Comparison of ENCODE assay signal across 22 cellular contexts in the genomic region with DNA sequence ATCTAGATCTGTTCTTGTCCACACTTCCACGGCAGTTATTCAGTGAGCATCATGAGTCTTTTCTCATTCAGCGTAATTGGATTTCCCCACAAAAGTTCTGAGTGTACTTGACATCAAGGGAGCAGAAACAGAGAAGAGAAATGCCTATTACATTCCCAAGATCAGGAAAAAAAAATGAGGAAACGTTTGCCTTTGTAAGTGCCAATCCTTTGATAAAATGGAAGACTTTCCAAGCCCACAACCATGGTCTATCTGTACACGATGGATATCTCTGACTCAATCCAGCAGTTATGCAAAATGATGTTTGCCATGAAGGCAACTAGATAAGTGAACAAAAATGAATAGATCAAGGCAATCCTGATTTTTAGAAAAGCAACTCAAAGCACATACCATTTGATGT.
"Had no signal": no experiment of that assay in that cellular context is flagged by ENCODE, and none has a peak within 500 bp of the region (broad histone marks: within the 10 kb centered on the region; RNA-seq: fewer than 3 reads in every experiment).

No MANE protein-coding gene starts in this region.

- H3K4me1 ChIP-seq: body of pancreas, parathyroid adenoma, tibial artery had no signal

- H3K9me3 Mint-ChIP-seq: activated CD8-positive, alpha-beta T cell treated with anti-CD3 and anti-CD28 coated beads for 36 hours; activated naive CD8-positive, alpha-beta T cell treated with anti-CD3 and anti-CD28 coated beads, Interleukin-2, amount 10 ng/mL, durations not matched to agents 7 days and 5 days; dendritic cell treated with granulocyte-macrophage colony-stimulating factor and Interleukin-4, amounts not matched to agents 40 ng/mL and 50 ng/mL, for 4 days; T-helper 2 cell treated with Interferon-gamma antibody and Interleukin-4, amounts not matched to agents 5 μg/mL and 100 μg/mL, for 36 hours had no signal

- H3K27ac ChIP-seq: body of pancreas, cardiac muscle cell, foreskin keratinocyte, parathyroid adenoma, tibial artery, WERI-Rb-1 had no signal

- H3K79me2 ChIP-seq: parathyroid adenoma had no signal

- H3K27me3 ChIP-seq: body of pancreas, cardiac muscle cell, foreskin keratinocyte, tibial artery had no signal

- H3K4me3 ChIP-seq: body of pancreas, cardiac muscle cell, tibial artery had no signal

- H2AFZ ChIP-seq: parathyroid adenoma had no signal

- ATAC-seq: activated CD8-positive, alpha-beta T cell treated with anti-CD3 and anti-CD28 coated beads for 36 hours; body of pancreas; foreskin keratinocyte; left colon; right cardiac atrium; SK-N-SH treated with all-trans-retinoic acid at 6 μM for 48 hours; stimulated activated naive CD8-positive, alpha-beta T cell treated with anti-CD3 and anti-CD28 coated beads, Interleukin-15, Interleukin-2, amounts not matched to agents 100 U/mL and 50 U/mL, for 24 hours had no signal

- H3K9me3 ChIP-seq: body of pancreas, tibial artery had no signal

- H3K36me3 ChIP-seq: cardiac muscle cell had no signal

- H3K4me3 Mint-ChIP-seq: activated CD8-positive, alpha-beta T cell treated with anti-CD3 and anti-CD28 coated beads for 36 hours; activated naive CD8-positive, alpha-beta T cell treated with anti-CD3 and anti-CD28 coated beads, Interleukin-2, amount 10 ng/mL, durations not matched to agents 7 days and 5 days; dendritic cell treated with granulocyte-macrophage colony-stimulating factor and Interleukin-4, amounts not matched to agents 40 ng/mL and 50 ng/mL, for 4 days; T-helper 2 cell treated with Interferon-gamma antibody and Interleukin-4, amounts not matched to agents 5 μg/mL and 100 μg/mL, for 36 hours had no signal

- H3K27me3 Mint-ChIP-seq: activated CD8-positive, alpha-beta T cell treated with anti-CD3 and anti-CD28 coated beads for 36 hours; activated naive CD8-positive, alpha-beta T cell treated with anti-CD3 and anti-CD28 coated beads, Interleukin-2, amount 10 ng/mL, durations not matched to agents 7 days and 5 days; dendritic cell treated with granulocyte-macrophage colony-stimulating factor and Interleukin-4, amounts not matched to agents 40 ng/mL and 50 ng/mL, for 4 days had no signal

- H3K27ac Mint-ChIP-seq: activated naive CD8-positive, alpha-beta T cell treated with anti-CD3 and anti-CD28 coated beads, Interleukin-2, amount 10 ng/mL, durations not matched to agents 7 days and 5 days; T-helper 2 cell treated with Interferon-gamma antibody and Interleukin-4, amounts not matched to agents 5 μg/mL and 100 μg/mL, for 36 hours had no signal

- DNase-seq: activated CD4-positive, alpha-beta T cell treated with anti-CD3 and anti-CD28 coated beads for 4 hours; activated CD8-positive, alpha-beta T cell treated with anti-CD3 and anti-CD28 coated beads for 36 hours; activated effector memory CD4-positive, alpha-beta T cell treated with anti-CD3 and anti-CD28 coated beads, Interleukin-2, amount 50 U/mL, for 16 hours; activated naive CD8-positive, alpha-beta T cell treated with anti-CD3 and anti-CD28 coated beads, Interleukin-2, amount 10 ng/mL, durations not matched to agents 7 days and 5 days; activated T-cell treated with anti-CD3 and anti-CD28 coated beads, Interleukin-2, amount 50 U/mL, for 48 hours; amygdala; body of pancreas; effector CD4-positive, alpha-beta T cell; left colon; mesenchymal stem cell; nucleus accumbens; right cardiac atrium; stimulated activated CD4-positive, alpha-beta T cell treated with anti-CD3 and anti-CD28 coated beads, Interleukin-4, amount 100 ng/mL, for 24 hours; stimulated activated naive CD8-positive, alpha-beta T cell treated with anti-CD3 and anti-CD28 coated beads, Interleukin-15, Interleukin-2, amounts not matched to agents 100 U/mL and 50 U/mL, for 24 hours; tibial artery; WERI-Rb-1 had no signal

- H3K9ac ChIP-seq: parathyroid adenoma had no signal
